In the genomic region with DNA sequence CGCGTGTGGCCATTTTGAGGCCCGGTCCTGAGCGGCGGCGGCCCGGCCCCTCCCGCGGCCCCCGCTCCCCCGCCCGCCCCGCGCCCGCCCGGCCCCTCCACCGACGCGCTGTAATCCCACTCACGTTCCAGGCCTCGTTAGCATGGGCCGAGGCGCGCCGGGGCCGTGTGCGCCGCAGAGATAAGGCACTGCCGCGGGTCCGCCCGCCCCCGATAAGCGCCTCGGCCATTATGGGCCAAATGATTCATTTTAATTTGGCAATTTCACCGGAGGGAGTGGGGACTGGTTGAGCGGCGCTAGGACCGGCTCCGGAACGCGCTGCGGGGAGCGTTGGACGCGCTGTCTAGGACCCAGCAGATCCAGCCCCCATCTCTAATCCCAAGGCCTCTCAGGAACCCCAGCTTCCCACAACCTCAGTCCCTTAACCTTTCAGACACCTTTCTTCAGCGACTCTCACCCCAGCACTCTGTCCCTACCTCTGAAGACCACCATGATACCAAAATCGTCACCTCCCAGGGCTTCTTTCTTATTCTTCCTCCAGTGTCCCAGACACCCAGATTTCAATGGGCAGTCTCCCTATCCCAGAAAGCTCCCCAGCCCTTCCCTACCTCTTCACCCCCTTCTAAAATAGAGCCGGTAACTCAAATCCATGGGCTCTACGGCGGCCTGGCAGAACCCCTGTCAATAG, we compare ENCODE assay signal across 1 cellular context.
TF ChIP-seq lines count a peak whose summit lies in the region.

Gene TAL1, minus strand, starts transcription at position 39 of the 688 bp plus-strand sequence. CDS start 6,337 bp downstream, outside the sequence.

TF ChIP-seq in K562, 482 proteins besides CTCF, POLR2A, EP300 and RAD21 (continued from another document and continues in another):
- TF ChIP-seq ZNF318 (IDR thresholded peaks at IDR 0.05; ENCODE audit: borderline replicate concordance in 1 of 2, low read depth in 1 of 2) (no peak), CCNT2 (IDR thresholded peaks at IDR 0.05; ENCODE audit: borderline replicate concordance, extremely low read depth, insufficient read length, low read depth, low read length) (peak; percentile 100), BHLHE40 (IDR thresholded peaks at IDR 0.05; ENCODE audit: low read length) (peak; percentile 99), RNF219 (CRISPR knock-in tag; IDR thresholded peaks at IDR 0.05) (no peak), ZBTB8A (IDR thresholded peaks at IDR 0.05; ENCODE audit: partially characterized antibody) (no peak), MAX (CRISPR knock-in tag; IDR thresholded peaks at IDR 0.05) (peak; percentile 65; the same call in 1 of the 2 replicates), ETV1 (tag; conservative IDR thresholded peaks at IDR 0.05; ENCODE audit: low read depth) (no peak; the same call in 1 of the 2 replicates), POLR2H (tag; IDR thresholded peaks at IDR 0.05; ENCODE audit: low read depth) (no peak), HNRNPUL1 (IDR thresholded peaks at IDR 0.05; ENCODE audit: low read length) (no peak), HNRNPL (IDR thresholded peaks at IDR 0.05; ENCODE audit: low read depth, low read length) (no peak), KAT8 (IDR thresholded peaks at IDR 0.05; ENCODE audit: low read depth) (no peak), ZBTB2 (IDR thresholded peaks at IDR 0.05) (peak; percentile 71), SP1 (CRISPR knock-in tag; IDR thresholded peaks at IDR 0.05) (peak; percentile 32; the same call in 1 of the 2 replicates), NR2F6 (CRISPR knock-in tag; IDR thresholded peaks at IDR 0.05) (no peak), NR1H2 (CRISPR knock-in tag; IDR thresholded peaks at IDR 0.05) (no peak), DPF2 (IDR thresholded peaks at IDR 0.05) (peak; percentile 97), POLR3G (IDR thresholded peaks at IDR 0.05; ENCODE audit: extremely low read depth, insufficient read length, insufficient replicate concordance) (no peak), TCF3 (CRISPR knock-in tag; IDR thresholded peaks at IDR 0.05) (peak; percentile 98), ZNF253 (CRISPR knock-in tag; conservative IDR thresholded peaks at IDR 0.05) (no peak), HDAC6 (IDR thresholded peaks at IDR 0.05; ENCODE audit: low read depth, low read length) (no peak), ZNF75A (CRISPR knock-in tag; IDR thresholded peaks at IDR 0.05) (no peak), DDX20 (tag; IDR thresholded peaks at IDR 0.05; ENCODE audit: low read depth) (no peak), SIN3B (IDR thresholded peaks at IDR 0.05; ENCODE audit: low read depth) (0 out of 2 replicates have a peak, but pooled peaks have one; percentile 29), TCF7L2 (IDR thresholded peaks at IDR 0.05; ENCODE audit: low read depth, low read length) (no peak), ARNT (IDR thresholded peaks at IDR 0.05) (peak; percentile 16 to 44; a peak in 1 of 4 replicates), TRIM28 (IDR thresholded peaks at IDR 0.05) (peak; percentile 52), BRD4 (IDR thresholded peaks at IDR 0.05) (no peak)
- TF ChIP-seq, protein P1, sequence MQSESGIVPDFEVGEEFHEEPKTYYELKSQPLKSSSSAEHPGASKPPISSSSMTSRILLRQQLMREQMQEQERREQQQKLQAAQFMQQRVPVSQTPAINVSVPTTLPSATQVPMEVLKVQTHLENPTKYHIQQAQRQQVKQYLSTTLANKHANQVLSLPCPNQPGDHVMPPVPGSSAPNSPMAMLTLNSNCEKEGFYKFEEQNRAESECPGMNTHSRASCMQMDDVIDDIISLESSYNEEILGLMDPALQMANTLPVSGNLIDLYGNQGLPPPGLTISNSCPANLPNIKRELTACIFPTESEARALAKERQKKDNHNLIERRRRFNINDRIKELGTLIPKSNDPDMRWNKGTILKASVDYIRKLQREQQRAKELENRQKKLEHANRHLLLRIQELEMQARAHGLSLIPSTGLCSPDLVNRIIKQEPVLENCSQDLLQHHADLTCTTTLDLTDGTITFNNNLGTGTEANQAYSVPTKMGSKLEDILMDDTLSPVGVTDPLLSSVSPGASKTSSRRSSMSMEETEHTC (IDR thresholded peaks at IDR 0.05): peak; percentile 35; the same call in 1 of the 2 replicates
- TF ChIP-seq, protein P2, sequence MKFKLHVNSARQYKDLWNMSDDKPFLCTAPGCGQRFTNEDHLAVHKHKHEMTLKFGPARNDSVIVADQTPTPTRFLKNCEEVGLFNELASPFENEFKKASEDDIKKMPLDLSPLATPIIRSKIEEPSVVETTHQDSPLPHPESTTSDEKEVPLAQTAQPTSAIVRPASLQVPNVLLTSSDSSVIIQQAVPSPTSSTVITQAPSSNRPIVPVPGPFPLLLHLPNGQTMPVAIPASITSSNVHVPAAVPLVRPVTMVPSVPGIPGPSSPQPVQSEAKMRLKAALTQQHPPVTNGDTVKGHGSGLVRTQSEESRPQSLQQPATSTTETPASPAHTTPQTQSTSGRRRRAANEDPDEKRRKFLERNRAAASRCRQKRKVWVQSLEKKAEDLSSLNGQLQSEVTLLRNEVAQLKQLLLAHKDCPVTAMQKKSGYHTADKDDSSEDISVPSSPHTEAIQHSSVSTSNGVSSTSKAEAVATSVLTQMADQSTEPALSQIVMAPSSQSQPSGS (CRISPR knock-in tag; IDR thresholded peaks at IDR 0.05): no peak
- TF ChIP-seq, protein P3, sequence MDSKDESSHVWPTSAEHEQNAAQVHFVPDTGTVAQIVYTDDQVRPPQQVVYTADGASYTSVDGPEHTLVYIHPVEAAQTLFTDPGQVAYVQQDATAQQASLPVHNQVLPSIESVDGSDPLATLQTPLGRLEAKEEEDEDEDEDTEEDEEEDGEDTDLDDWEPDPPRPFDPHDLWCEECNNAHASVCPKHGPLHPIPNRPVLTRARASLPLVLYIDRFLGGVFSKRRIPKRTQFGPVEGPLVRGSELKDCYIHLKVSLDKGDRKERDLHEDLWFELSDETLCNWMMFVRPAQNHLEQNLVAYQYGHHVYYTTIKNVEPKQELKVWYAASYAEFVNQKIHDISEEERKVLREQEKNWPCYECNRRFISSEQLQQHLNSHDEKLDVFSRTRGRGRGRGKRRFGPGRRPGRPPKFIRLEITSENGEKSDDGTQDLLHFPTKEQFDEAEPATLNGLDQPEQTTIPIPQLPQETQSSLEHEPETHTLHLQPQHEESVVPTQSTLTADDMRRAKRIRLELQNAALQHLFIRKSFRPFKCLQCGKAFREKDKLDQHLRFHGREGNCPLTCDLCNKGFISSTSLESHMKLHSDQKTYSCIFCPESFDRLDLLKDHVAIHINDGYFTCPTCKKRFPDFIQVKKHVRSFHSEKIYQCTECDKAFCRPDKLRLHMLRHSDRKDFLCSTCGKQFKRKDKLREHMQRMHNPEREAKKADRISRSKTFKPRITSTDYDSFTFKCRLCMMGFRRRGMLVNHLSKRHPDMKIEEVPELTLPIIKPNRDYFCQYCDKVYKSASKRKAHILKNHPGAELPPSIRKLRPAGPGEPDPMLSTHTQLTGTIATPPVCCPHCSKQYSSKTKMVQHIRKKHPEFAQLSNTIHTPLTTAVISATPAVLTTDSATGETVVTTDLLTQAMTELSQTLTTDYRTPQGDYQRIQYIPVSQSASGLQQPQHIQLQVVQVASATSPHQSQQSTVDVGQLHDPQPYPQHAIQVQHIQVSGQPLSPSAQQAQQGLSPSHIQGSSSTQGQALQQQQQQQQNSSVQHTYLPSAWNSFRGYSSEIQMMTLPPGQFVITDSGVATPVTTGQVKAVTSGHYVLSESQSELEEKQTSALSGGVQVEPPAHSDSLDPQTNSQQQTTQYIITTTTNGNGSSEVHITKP (IDR thresholded peaks at IDR 0.05; ENCODE audit: partially characterized antibody): peak; percentile 59
- TF ChIP-seq, protein P4, sequence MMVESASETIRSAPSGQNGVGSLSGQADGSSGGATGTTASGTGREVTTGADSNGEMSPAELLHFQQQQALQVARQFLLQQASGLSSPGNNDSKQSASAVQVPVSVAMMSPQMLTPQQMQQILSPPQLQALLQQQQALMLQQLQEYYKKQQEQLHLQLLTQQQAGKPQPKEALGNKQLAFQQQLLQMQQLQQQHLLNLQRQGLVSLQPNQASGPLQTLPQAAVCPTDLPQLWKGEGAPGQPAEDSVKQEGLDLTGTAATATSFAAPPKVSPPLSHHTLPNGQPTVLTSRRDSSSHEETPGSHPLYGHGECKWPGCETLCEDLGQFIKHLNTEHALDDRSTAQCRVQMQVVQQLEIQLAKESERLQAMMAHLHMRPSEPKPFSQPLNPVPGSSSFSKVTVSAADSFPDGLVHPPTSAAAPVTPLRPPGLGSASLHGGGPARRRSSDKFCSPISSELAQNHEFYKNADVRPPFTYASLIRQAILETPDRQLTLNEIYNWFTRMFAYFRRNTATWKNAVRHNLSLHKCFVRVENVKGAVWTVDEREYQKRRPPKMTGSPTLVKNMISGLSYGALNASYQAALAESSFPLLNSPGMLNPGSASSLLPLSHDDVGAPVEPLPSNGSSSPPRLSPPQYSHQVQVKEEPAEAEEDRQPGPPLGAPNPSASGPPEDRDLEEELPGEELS (CRISPR knock-in tag; IDR thresholded peaks at IDR 0.05; ENCODE audit: borderline replicate concordance): 0 out of 2 replicates have a peak, but pooled peaks have one; percentile 60
